In genomic region chr18:292271-292670, GRCh38 we compare ENCODE assay signal across 15 cellular contexts. TPM values are rescaled to one million over a fixed set of nuclear protein-coding genes. Genes with fewer than 3 reads are reported as not detected.
DNase-seq lines count a peak whose midpoint lies in the region; TF ChIP-seq lines count a peak whose summit lies in the region.
"Had no signal": no experiment of that assay in that cellular context is flagged by ENCODE, and none has a peak within 500 bp of the region (broad histone marks: within the 10 kb centered on the region; RNA-seq: fewer than 3 reads in every experiment).

No MANE protein-coding gene starts in this region.

- no peak for TF ChIP-seq EP300 in SK-N-SH (IDR thresholded peaks at IDR 0.05; ENCODE audit: borderline replicate concordance in 1 of 2, low read depth in 1 of 2, low read length in 1 of 2)

- H3K4me3 ChIP-seq in GM23248: no peak overlapping the region
- H3K4me3 ChIP-seq in SK-N-SH (ENCODE audit: low read depth in 2 of 2, low read length in 1 of 2): no peak overlapping the region
- no peak overlapping the region for H3K4me3 ChIP-seq in fibroblast of lung (replicated peaks in 1 of 4; ENCODE audit: control extremely low read depth in 1 of 4, insufficient read depth in 1 of 4, low read depth in 3 of 4, low read length in 4 of 4)
- no peak overlapping the region for H3K4me3 ChIP-seq in adrenal gland

- H3K27ac ChIP-seq in GM23248 (no peak overlapping the region), SK-N-SH (ENCODE audit: low read depth in 2 of 2, low read length in 1 of 2) (no peak overlapping the region), fibroblast of lung (ENCODE audit: insufficient read depth, low read length) (no peak overlapping the region), adrenal gland (no peak overlapping the region)
- H3K27ac ChIP-seq: parathyroid adenoma had no signal

- peak; percentile 34; the same call in 1 of the 2 replicates for TF ChIP-seq RAD21 in SK-N-SH (IDR thresholded peaks at IDR 0.05; ENCODE audit: low read length)

- H3K36me3 ChIP-seq in GM23248 (ENCODE audit: low read depth) (no peaks in the 10 kb centered on the region), SK-N-SH (replicated peaks in 1 of 2; ENCODE audit: control insufficient read depth in 1 of 2, insufficient read depth in 2 of 2, low read length in 1 of 2) (no peaks in the 10 kb centered on the region), fibroblast of lung (ENCODE audit: control insufficient read depth, insufficient read depth, low read length) (no peaks in the 10 kb centered on the region), adrenal gland (replicated peaks in 1 of 2) (no peaks in the 10 kb centered on the region)

- H3K9me2 ChIP-seq in GM23248 (ENCODE audit: insufficient read depth): no peaks in the 10 kb centered on the region
- H3K9me2 ChIP-seq in SK-N-SH: no peaks in the 10 kb centered on the region

- no peaks in the 10 kb centered on the region for H4K20me1 ChIP-seq in GM23248 (ENCODE audit: insufficient read depth)
- H4K20me1 ChIP-seq in SK-N-SH (ENCODE audit: insufficient read depth): no peaks in the 10 kb centered on the region
- no peaks in the 10 kb centered on the region for H4K20me1 ChIP-seq in fibroblast of lung (ENCODE audit: control insufficient read depth, extremely low read depth, insufficient read depth, low read length)

- H3K27me3 ChIP-seq in GM23248 (replicated peaks; ENCODE audit: insufficient read depth): no peaks in the 10 kb centered on the region
- no peaks in the 10 kb centered on the region for H3K27me3 ChIP-seq in SK-N-SH (ENCODE audit: insufficient read depth)
- H3K27me3 ChIP-seq in fibroblast of lung (ENCODE audit: control insufficient read depth, insufficient read depth, low read length): peaks cover 6% of the 10 kb centered on the region
- no peaks in the 10 kb centered on the region for H3K27me3 ChIP-seq in adrenal gland

- H3K4me2 ChIP-seq in GM23248 (ENCODE audit: unreplicated experiment) (no peak overlapping the region), SK-N-SH (no peak overlapping the region), fibroblast of lung (ENCODE audit: extremely low read depth, insufficient read depth, low read length) (no peak overlapping the region)

- peak; percentile 5 for DNase-seq in ACHN
- peak; percentile 39 for DNase-seq in GM23248
- DNase-seq in SK-N-SH: no peak
- DNase-seq in fibroblast of lung (ENCODE audit: low read depth in 2 of 2): no peak
- no peak for DNase-seq in stimulated activated naive CD4-positive, alpha-beta T cell (lab: John Stamatoyannopoulos, UW)
- DNase-seq in adrenal gland: no peak
- DNase-seq in stimulated activated CD4-positive, alpha-beta T cell treated with anti-CD3 and anti-CD28 coated beads, Interleukin-1b, Interleukin-23, amount 100 ng/mL, for 48 hours: no peak
- no peak for DNase-seq in SKM-1 (lab: John Stamatoyannopoulos, UW; ENCODE audit: unreplicated experiment)
- DNase-seq: activated CD4-positive, alpha-beta T cell treated with anti-CD3 and anti-CD28 coated beads for 36 hours; activated naive CD4-positive, alpha-beta T cell treated with anti-CD3 and anti-CD28 coated beads, Interleukin-2, amount 50 U/mL, for 16 hours; DMS53; NCI-H1048; NCI-H345; T-helper 1 cell had no signal

- in situ Hi-C loops in ACHN (cut with HindIII; ENCODE audit: low pct_ligation_motif_present, low pct_unique_long_range_greater_than_20kb, low sequenced_read_pairs) (no loop called here), GM23248 (cut with MboI) (no loop called here)

- TF ChIP-seq CTCF in SK-N-SH (IDR thresholded peaks at IDR 0.05) (peak; percentile 36), fibroblast of lung (conservative IDR thresholded peaks at IDR 0.05 in 1 of 2, IDR thresholded peaks at IDR 0.05 in 1 of 2; ENCODE audit: low read depth in 1 of 2, low read length in 2 of 2) (peak; percentile 18 to 38), adrenal gland (IDR thresholded peaks at IDR 0.05) (no peak)

- POLR2A ChIA-PET in SK-N-SH (lab: Yijun Ruan, JAX): no interaction called here

- CTCF ChIA-PET in SK-N-SH (lab: Yijun Ruan, JAX): interaction anchor here (1.3 to 2.0 kb wide), 3 partner anchors 29 to 324 kb away, joined by 5 read pairs; no protein-coding TSS in a partner anchor

- H3K4me1 ChIP-seq in GM23248 (ENCODE audit: insufficient read depth) (peaks cover 14% of the 10 kb centered on the region; the same call in 1 of the 2 replicates), SK-N-SH (ENCODE audit: control insufficient read depth in 1 of 2, insufficient read depth in 2 of 2, low read depth in 1 of 2, low read length in 1 of 2) (no peaks in the 10 kb centered on the region), fibroblast of lung (ENCODE audit: control insufficient read depth, extremely low read depth, insufficient read depth, low read length) (no peaks in the 10 kb centered on the region), adrenal gland (replicated peaks in 1 of 2) (no peaks in the 10 kb centered on the region)
- H3K4me1 ChIP-seq: parathyroid adenoma had no signal

- H3K79me2 ChIP-seq in GM23248 (ENCODE audit: insufficient read depth) (no peaks in the 10 kb centered on the region), SK-N-SH (ENCODE audit: insufficient read depth) (no peaks in the 10 kb centered on the region), fibroblast of lung (ENCODE audit: control insufficient read depth, insufficient read depth, low read length) (no peaks in the 10 kb centered on the region)
- H3K79me2 ChIP-seq: parathyroid adenoma had no signal

- H3K9ac ChIP-seq in GM23248 (no peak overlapping the region), SK-N-SH (no peak overlapping the region), fibroblast of lung (ENCODE audit: insufficient read depth, low read length) (no peak overlapping the region)
- H3K9ac ChIP-seq: parathyroid adenoma had no signal

- WGBS in GM23248 (ENCODE audit: low coverage in 1 of 2, low lambda C conversion rate in 2 of 2, missing lambda C conversion rate in 2 of 2), 2 experiments: 54 to 55% methylated on average over 3 of the region's 3 CpGs
- 44% methylated on average over 3 of the region's 3 CpGs for WGBS in SK-N-SH (ENCODE audit: low lambda C conversion rate)
- 50 to 58% (median 56%) methylated on average over 3 of the region's 3 CpGs for WGBS in adrenal gland, 4 donors

- H3F3A ChIP-seq in GM23248 (ENCODE audit: insufficient read depth) (peaks cover 10% of the 10 kb centered on the region; the same call in 1 of the 2 replicates), SK-N-SH (replicated peaks; ENCODE audit: insufficient read depth) (no peaks in the 10 kb centered on the region)

- H2AFZ ChIP-seq in GM23248 (no peak overlapping the region), SK-N-SH (ENCODE audit: low read depth) (no peak overlapping the region), fibroblast of lung (ENCODE audit: low read length) (no peak overlapping the region)
- H2AFZ ChIP-seq: parathyroid adenoma had no signal

- TF ChIP-seq POLR2A in adrenal gland (IDR thresholded peaks at IDR 0.05): no peak

- intact Hi-C loops in adrenal gland (cut with DNase I): loop anchor here in 1 of 2 donors (10.0 kb wide), 1 partner anchor 323 kb away; no protein-coding TSS in a partner anchor

- H3K9me3 ChIP-seq in GM23248 (ENCODE audit: low read depth): no peaks in the 10 kb centered on the region
- H3K9me3 ChIP-seq in SK-N-SH: no peaks in the 10 kb centered on the region
- H3K9me3 ChIP-seq in fibroblast of lung (ENCODE audit: control insufficient read depth, insufficient read depth, low read depth, low read length): no peaks in the 10 kb centered on the region
- H3K9me3 ChIP-seq in adrenal gland (replicated peaks in 1 of 3): no peaks in the 10 kb centered on the region

TF ChIP-seq in SK-N-SH, 30 proteins besides CTCF, POLR2A, EP300 and RAD21 (continues in another document):
- no peak for TF ChIP-seq SIN3A (IDR thresholded peaks at IDR 0.05; ENCODE audit: borderline replicate concordance, low read depth, low read length)
- TF ChIP-seq USF2 (IDR thresholded peaks at IDR 0.05; ENCODE audit: borderline replicate concordance, low read depth, low read length): no peak

RNA-seq across cellular contexts. Expression of gene THOC1, which starts 24.4 kb away (rescaled TPM):
- total RNA-seq in GM23248 (2014; rRNA removed; shearing (Covaris generic)): 26.8 and 28.3 TPM in 2 replicates
- polyA plus RNA-seq in GM23248 (2016; fragmentation: Nextera tagmentation; extraction: Ambion mirVana): 23.2 and 23.3 TPM in 2 replicates
- polyA plus RNA-seq in SK-N-SH (2012; rRNA removed): 12.3 and 14.4 TPM in 2 replicates
- polyA plus RNA-seq in SK-N-SH (2012; cell fraction: cytosol; rRNA removed): 9.3 and 13.7 TPM in 2 replicates
- polyA plus RNA-seq in SK-N-SH (2012; cell fraction: nucleus; rRNA removed): 21.6 and 52.3 TPM in 2 replicates
- total RNA-seq in fibroblast of lung: 33.9 and 35.2 TPM in 2 replicates
- 18.2 and 20.2 TPM in 2 replicates for polyA plus RNA-seq in fibroblast of lung
- 13.5 and 15.2 TPM in 2 replicates for polyA plus RNA-seq in fibroblast of lung (2012)
- not detected in 2 replicates for polyA minus RNA-seq in fibroblast of lung (ENCODE audit: low replicate concordance)
- total RNA-seq in adrenal gland: 10 to 100 TPM; 11.1 to 61.4 (median 23.9) TPM
- 100 to 1,000 TPM in 1 of 3 donors, 10 to 100 TPM in 2; 21.3 to 147 (median 72.8) TPM for polyA plus RNA-seq in adrenal gland

Comparison
In these comparisons a context has a peak if more than half of its experiments do, and no peak if none do; other contexts are left out.
1. DNase-seq: peak in ACHN (single experiment) and GM23248 (single experiment); none in SK-N-SH (single experiment), fibroblast of lung (0 of 2), stimulated activated naive CD4-positive, alpha-beta T cell (0 of 6), adrenal gland (0 of 7), stimulated activated CD4-positive, alpha-beta T cell treated with anti-CD3 and anti-CD28 coated beads, Interleukin-1b, Interleukin-23, amount 100 ng/mL, for 48 hours (single experiment) and SKM-1 (single experiment).
2. CTCF ChIP-seq: peak in SK-N-SH (single experiment) and fibroblast of lung (2 of 2); none in adrenal gland (0 of 6).